1 cellular context compared by ENCODE assay signal in the genomic region with DNA sequence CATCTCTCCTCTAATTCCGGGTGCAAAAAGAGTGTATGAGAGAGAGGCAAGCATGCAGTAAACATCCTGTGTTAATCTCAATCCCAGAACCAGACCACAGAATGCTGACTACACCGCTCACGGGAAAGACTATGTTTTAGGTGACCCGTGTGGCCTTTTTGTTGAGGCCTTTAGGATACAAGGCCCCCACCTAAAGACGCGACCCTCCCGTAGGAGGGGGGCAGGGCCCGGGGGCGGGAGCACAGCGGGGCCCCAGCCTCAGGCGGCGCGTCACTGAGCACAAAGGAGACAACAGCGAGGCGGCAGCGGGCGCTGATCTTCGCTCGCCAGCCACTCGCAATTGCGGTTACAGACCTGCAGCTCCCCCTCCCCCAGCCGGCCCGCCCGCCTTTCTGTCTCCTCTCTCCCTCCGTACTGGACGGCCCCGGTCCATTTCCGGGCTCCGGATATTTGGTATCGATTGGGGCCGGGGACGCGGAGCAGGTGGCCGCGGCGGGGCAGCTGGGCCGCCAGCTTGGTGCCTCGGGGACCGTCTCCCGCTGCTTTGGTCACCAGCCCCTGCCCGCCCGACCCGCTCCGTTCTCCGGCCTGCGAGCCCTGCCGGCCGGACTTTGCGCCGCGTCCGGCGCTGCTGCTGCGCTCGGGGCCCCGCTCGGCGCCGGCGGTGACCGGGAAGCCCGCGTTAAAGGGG.
TF ChIP-seq lines count a peak whose summit lies in the region.

A gene with protein sequence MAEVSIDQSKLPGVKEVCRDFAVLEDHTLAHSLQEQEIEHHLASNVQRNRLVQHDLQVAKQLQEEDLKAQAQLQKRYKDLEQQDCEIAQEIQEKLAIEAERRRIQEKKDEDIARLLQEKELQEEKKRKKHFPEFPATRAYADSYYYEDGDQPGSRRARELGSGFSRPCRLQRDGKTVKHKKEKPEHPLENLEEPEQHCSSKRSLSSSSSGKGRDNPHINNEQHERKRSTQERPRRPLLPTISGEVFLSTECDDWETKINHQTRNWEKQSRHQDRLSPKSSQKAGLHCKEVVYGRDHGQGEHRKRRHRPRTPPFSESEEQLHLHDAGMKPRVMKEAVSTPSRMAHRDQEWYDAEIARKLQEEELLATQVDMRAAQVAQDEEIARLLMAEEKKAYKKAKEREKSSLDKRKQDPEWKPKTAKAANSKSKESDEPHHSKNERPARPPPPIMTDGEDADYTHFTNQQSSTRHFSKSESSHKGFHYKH (plus strand): TSS at position 432 of the 691 bp plus-strand sequence. CDS start 281 bp downstream, outside the sequence.

TF ChIP-seq in K562, 482 proteins besides CTCF, POLR2A, EP300 and RAD21 (continued from another document and continues in another):
- TF ChIP-seq ZBTB33 (CRISPR knock-in tag; IDR thresholded peaks at IDR 0.05) (no peak), ZNF551 (CRISPR knock-in tag; IDR thresholded peaks at IDR 0.05) (no peak), FOXA1 (IDR thresholded peaks at IDR 0.05; ENCODE audit: borderline replicate concordance) (no peak), SREBF1 (IDR thresholded peaks at IDR 0.05; ENCODE audit: borderline replicate concordance, low read depth, low read length) (no peak), CBX3 (IDR thresholded peaks at IDR 0.05; ENCODE audit: borderline replicate concordance in 1 of 2, low read length in 2 of 2) (0 out of 3 replicates have a peak, but pooled peaks of 1 of the 2 experiments have one; percentile 10), DNMT1 (IDR thresholded peaks at IDR 0.05) (no peak), ZNF445 (CRISPR knock-in tag; IDR thresholded peaks at IDR 0.05; ENCODE audit: low read depth) (no peak), GATAD2B (IDR thresholded peaks at IDR 0.05; ENCODE audit: borderline replicate concordance) (0 out of 2 replicates have a peak, but pooled peaks have one; percentile 80), NFATC3 (IDR thresholded peaks at IDR 0.05) (no peak), ZBTB11 (CRISPR knock-in tag; IDR thresholded peaks at IDR 0.05) (peak in 1 of 3 experiments; percentile 23; a peak in 1 of 6 replicates), KDM5B (IDR thresholded peaks at IDR 0.05; ENCODE audit: insufficient replicate concordance, low read depth, low read length) (no peak), POLR2G (IDR thresholded peaks at IDR 0.05; ENCODE audit: low read depth, low read length) (peak; percentile 94), LEF1 (IDR thresholded peaks at IDR 0.05) (0 out of 2 replicates have a peak, but pooled peaks have one; percentile 10), DACH1 (IDR thresholded peaks at IDR 0.05; ENCODE audit: partially characterized antibody) (no peak), GTF2E2 (tag; IDR thresholded peaks at IDR 0.05) (peak; percentile 57; the same call in 1 of the 2 replicates), TCF7 (IDR thresholded peaks at IDR 0.05; ENCODE audit: borderline replicate concordance) (no peak), MCM5 (IDR thresholded peaks at IDR 0.05; ENCODE audit: low read depth) (no peak), NEUROD1 (IDR thresholded peaks at IDR 0.05; ENCODE audit: borderline replicate concordance, low read depth, low read length, partially characterized antibody) (peak; percentile 57), SMARCE1 (IDR thresholded peaks at IDR 0.05) (peak; percentile 50; the same call in 1 of the 2 replicates), RBBP5 (IDR thresholded peaks at IDR 0.05; ENCODE audit: borderline replicate concordance, insufficient read depth, low read length, poor library complexity, severe bottlenecking) (peak; percentile 91), L3MBTL2 (IDR thresholded peaks at IDR 0.05) (peak; percentile 20; the same call in 1 of the 2 replicates), ZNF316 (IDR thresholded peaks at IDR 0.05) (no peak), TEAD1 (CRISPR knock-in tag; IDR thresholded peaks at IDR 0.05) (0 out of 4 replicates have a peak, but pooled peaks of 1 of the 2 experiments have one; percentile 66), ZFP36 (IDR thresholded peaks at IDR 0.05; ENCODE audit: low read depth, low read length, partially characterized antibody) (peak; percentile 9), EGR1 (conservative IDR thresholded peaks at IDR 0.05) (peak; percentile 74), TOE1 (IDR thresholded peaks at IDR 0.05; ENCODE audit: borderline replicate concordance) (peak; percentile 54), TOE1 (CRISPR knock-in tag; IDR thresholded peaks at IDR 0.05; ENCODE audit: borderline replicate concordance, low read depth) (no peak), ZC3H8 (IDR thresholded peaks at IDR 0.05) (no peak), ZBTB17 (CRISPR knock-in tag; IDR thresholded peaks at IDR 0.05) (peak; percentile 67), POLR2AphosphoS2 (IDR thresholded peaks at IDR 0.05; ENCODE audit: low read length) (no peak), ZFP1 (CRISPR knock-in tag; IDR thresholded peaks at IDR 0.05) (no peak), ETV5 (CRISPR knock-in tag; IDR thresholded peaks at IDR 0.05; ENCODE audit: low read depth) (peak; percentile 93), RBFOX2 (IDR thresholded peaks at IDR 0.05; ENCODE audit: low read depth, low read length) (peak; percentile 92), NCOA4 (IDR thresholded peaks at IDR 0.05; ENCODE audit: partially characterized antibody) (no peak), E2F6 (IDR thresholded peaks at IDR 0.05; ENCODE audit: borderline replicate concordance in 1 of 2, extremely low read depth in 1 of 2, insufficient read depth in 1 of 2, insufficient read length in 1 of 2, low read depth in 1 of 2, low read length in 1 of 2, poor library complexity in 1 of 2, severe bottlenecking in 1 of 2) (peak in 1 of 2 experiments; percentile 68), TCFL5 (CRISPR knock-in tag; conservative IDR thresholded peaks at IDR 0.05) (no peak), NR2C1 (IDR thresholded peaks at IDR 0.05) (no peak), NR2C1 (tag; IDR thresholded peaks at IDR 0.05) (no peak)
- TF ChIP-seq, protein P1, sequence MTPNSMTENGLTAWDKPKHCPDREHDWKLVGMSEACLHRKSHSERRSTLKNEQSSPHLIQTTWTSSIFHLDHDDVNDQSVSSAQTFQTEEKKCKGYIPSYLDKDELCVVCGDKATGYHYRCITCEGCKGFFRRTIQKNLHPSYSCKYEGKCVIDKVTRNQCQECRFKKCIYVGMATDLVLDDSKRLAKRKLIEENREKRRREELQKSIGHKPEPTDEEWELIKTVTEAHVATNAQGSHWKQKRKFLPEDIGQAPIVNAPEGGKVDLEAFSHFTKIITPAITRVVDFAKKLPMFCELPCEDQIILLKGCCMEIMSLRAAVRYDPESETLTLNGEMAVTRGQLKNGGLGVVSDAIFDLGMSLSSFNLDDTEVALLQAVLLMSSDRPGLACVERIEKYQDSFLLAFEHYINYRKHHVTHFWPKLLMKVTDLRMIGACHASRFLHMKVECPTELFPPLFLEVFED (CRISPR knock-in tag; conservative IDR thresholded peaks at IDR 0.05) = no peak
- TF ChIP-seq, protein P2, sequence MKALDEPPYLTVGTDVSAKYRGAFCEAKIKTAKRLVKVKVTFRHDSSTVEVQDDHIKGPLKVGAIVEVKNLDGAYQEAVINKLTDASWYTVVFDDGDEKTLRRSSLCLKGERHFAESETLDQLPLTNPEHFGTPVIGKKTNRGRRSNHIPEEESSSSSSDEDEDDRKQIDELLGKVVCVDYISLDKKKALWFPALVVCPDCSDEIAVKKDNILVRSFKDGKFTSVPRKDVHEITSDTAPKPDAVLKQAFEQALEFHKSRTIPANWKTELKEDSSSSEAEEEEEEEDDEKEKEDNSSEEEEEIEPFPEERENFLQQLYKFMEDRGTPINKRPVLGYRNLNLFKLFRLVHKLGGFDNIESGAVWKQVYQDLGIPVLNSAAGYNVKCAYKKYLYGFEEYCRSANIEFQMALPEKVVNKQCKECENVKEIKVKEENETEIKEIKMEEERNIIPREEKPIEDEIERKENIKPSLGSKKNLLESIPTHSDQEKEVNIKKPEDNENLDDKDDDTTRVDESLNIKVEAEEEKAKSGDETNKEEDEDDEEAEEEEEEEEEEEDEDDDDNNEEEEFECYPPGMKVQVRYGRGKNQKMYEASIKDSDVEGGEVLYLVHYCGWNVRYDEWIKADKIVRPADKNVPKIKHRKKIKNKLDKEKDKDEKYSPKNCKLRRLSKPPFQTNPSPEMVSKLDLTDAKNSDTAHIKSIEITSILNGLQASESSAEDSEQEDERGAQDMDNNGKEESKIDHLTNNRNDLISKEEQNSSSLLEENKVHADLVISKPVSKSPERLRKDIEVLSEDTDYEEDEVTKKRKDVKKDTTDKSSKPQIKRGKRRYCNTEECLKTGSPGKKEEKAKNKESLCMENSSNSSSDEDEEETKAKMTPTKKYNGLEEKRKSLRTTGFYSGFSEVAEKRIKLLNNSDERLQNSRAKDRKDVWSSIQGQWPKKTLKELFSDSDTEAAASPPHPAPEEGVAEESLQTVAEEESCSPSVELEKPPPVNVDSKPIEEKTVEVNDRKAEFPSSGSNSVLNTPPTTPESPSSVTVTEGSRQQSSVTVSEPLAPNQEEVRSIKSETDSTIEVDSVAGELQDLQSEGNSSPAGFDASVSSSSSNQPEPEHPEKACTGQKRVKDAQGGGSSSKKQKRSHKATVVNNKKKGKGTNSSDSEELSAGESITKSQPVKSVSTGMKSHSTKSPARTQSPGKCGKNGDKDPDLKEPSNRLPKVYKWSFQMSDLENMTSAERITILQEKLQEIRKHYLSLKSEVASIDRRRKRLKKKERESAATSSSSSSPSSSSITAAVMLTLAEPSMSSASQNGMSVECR (CRISPR knock-in tag; IDR thresholded peaks at IDR 0.05) = peak; percentile 61
- TF ChIP-seq, protein P3, sequence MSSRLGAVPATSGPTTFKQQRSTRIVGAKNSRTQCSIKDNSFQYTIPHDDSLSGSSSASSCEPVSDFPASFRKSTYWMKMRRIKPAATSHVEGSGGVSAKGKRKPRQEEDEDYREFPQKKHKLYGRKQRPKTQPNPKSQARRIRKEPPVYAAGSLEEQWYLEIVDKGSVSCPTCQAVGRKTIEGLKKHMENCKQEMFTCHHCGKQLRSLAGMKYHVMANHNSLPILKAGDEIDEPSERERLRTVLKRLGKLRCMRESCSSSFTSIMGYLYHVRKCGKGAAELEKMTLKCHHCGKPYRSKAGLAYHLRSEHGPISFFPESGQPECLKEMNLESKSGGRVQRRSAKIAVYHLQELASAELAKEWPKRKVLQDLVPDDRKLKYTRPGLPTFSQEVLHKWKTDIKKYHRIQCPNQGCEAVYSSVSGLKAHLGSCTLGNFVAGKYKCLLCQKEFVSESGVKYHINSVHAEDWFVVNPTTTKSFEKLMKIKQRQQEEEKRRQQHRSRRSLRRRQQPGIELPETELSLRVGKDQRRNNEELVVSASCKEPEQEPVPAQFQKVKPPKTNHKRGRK (tag; IDR thresholded peaks at IDR 0.05) = no peak
- TF ChIP-seq, protein P4, sequence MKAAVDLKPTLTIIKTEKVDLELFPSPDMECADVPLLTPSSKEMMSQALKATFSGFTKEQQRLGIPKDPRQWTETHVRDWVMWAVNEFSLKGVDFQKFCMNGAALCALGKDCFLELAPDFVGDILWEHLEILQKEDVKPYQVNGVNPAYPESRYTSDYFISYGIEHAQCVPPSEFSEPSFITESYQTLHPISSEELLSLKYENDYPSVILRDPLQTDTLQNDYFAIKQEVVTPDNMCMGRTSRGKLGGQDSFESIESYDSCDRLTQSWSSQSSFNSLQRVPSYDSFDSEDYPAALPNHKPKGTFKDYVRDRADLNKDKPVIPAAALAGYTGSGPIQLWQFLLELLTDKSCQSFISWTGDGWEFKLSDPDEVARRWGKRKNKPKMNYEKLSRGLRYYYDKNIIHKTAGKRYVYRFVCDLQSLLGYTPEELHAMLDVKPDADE (conservative IDR thresholded peaks at IDR 0.05; ENCODE audit: control insufficient read depth, low read depth, low read length) = peak; percentile 57; the same call in 1 of the 2 replicates
